8 cellular contexts compared by ENCODE assay signal in the genomic region with DNA sequence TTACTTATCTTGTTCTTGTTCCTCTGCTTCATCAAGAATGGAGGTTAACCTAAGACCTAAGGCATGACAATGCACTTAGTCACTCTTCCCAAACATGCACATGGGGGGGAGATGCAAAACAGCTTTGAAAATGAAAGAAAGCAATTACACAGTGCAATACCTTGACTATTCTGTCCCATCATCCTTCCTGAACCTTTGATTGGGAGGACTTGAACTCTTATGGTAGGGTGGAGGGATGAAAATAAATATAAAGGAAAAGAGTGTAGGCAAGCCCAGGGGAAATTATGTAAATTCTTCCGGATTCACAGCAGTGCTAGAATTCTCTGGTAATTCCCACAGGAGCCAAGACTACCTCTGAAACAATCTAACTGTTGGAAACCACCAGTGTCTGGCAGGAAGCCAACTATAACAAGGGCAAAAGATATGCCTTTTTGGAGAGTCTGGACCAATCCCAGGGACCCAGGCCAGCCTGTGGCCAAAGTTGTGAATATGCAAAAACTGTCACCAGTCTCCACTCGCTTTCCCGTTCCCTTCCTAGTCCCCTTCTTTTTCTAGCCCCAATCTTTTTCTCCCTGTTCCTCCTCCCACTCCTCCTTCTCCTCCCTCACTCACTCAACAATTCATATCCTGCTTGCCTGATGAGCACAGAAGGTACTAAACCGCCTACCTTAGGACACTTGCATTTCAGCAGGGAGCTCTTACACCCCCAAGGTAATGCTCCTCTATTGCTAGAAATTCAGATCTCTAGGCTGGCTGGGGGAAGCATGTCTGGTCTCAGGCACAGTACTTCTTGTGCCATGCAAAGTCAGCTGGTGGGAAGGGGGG. TPM values are rescaled to one million over a fixed set of nuclear protein-coding genes. Genes with fewer than 3 reads are reported as not detected.
DNase-seq lines count a peak whose midpoint lies in the region; ATAC-seq and TF ChIP-seq lines count a peak whose summit lies in the region.

No MANE protein-coding gene starts in this region.

- ATAC-seq in activated T-cell treated with anti-CD3 and anti-CD28 coated beads, Interleukin-2, amount 50 U/mL, for 4 hours: peak; percentile 63 to 69
- ATAC-seq in HG02642 (IDR thresholded peaks at IDR 0.05; ENCODE audit: poor library complexity, unreplicated experiment): peak; percentile 36
- peak; percentile 44 for ATAC-seq in stimulated activated naive CD8-positive, alpha-beta T cell treated with anti-CD3 and anti-CD28 coated beads, Interleukin-15, amount 100 ng/mL, for 72 hours

- peaks cover 35% of the 10 kb centered on the region for H3K4me1 ChIP-seq in SJCRH30
- peaks cover 13% of the 10 kb centered on the region for H3K4me1 ChIP-seq in CD8-positive, alpha-beta memory T cell (ENCODE audit: insufficient read depth, low read length)

- no peaks in the 10 kb centered on the region for H3K27me3 ChIP-seq in SJCRH30
- no peaks in the 10 kb centered on the region for H3K27me3 ChIP-seq in CD8-positive, alpha-beta memory T cell (ENCODE audit: insufficient read depth, low read length, poor library complexity, severe bottlenecking)

- POLR2A ChIA-PET in CD8-positive, alpha-beta memory T cell (lab: Charles Lee): no interaction called here

- H3K4me3 ChIP-seq in SJCRH30 (peak overlapping the region; percentile 19), fibroblast of the aortic adventitia (ENCODE audit: low read depth, low read length) (peak overlapping the region; percentile 47)
- H3K4me3 ChIP-seq in CD8-positive, alpha-beta memory T cell (ENCODE audit: low read length): no peak overlapping the region

- DNase-seq in activated T-cell treated with anti-CD3 and anti-CD28 coated beads, Interleukin-2, amount 50 U/mL, for 4 hours: no peak
- no peak for DNase-seq in activated T-cell treated with anti-CD3 and anti-CD28 coated beads, Interleukin-2, amount 50 U/mL, for 1 hour
- DNase-seq in SJCRH30 (peak; percentile 89 to 95), fibroblast of the aortic adventitia (ENCODE audit: low read depth) (peak; percentile 98), NCI-H82 treated with DMSO at 0.1 percent for 48 hours (lab: John Stamatoyannopoulos, UW; ENCODE audit: unreplicated experiment) (no peak)
- peak in 1 of 2 donors; percentile 14 for DNase-seq in stimulated activated naive CD8-positive, alpha-beta T cell treated with anti-CD3 and anti-CD28 coated beads, Interleukin-15, amount 100 ng/mL, for 72 hours
- DNase-seq in CD8-positive, alpha-beta memory T cell: no peak

- peak overlapping the region in 1 of 2 donors; percentile 3 for H3K27ac Mint-ChIP-seq in stimulated activated naive CD8-positive, alpha-beta T cell treated with anti-CD3 and anti-CD28 coated beads, Interleukin-15, amount 100 ng/mL, for 72 hours
- H3K27ac Mint-ChIP-seq in CD8-positive, alpha-beta memory T cell: no peak overlapping the region

- H3K4me1 Mint-ChIP-seq in activated T-cell treated with anti-CD3 and anti-CD28 coated beads, Interleukin-2, amount 50 U/mL, for 4 hours (ENCODE audit: low read depth): peaks cover 38% of the 10 kb centered on the region
- peaks cover 36% of the 10 kb centered on the region for H3K4me1 Mint-ChIP-seq in stimulated activated naive CD8-positive, alpha-beta T cell treated with anti-CD3 and anti-CD28 coated beads, Interleukin-15, amount 100 ng/mL, for 72 hours
- H3K4me1 Mint-ChIP-seq in CD8-positive, alpha-beta memory T cell: peaks cover 18 to 20% (median 20%) of the 10 kb centered on the region in 3 donors

- no peaks in the 10 kb centered on the region for H3K36me3 Mint-ChIP-seq in activated T-cell treated with anti-CD3 and anti-CD28 coated beads, Interleukin-2, amount 50 U/mL, for 4 hours (ENCODE audit: insufficient read depth)
- no peaks in the 10 kb centered on the region for H3K36me3 Mint-ChIP-seq in CD8-positive, alpha-beta memory T cell

- no peaks in the 10 kb centered on the region for H3K9me3 Mint-ChIP-seq in activated T-cell treated with anti-CD3 and anti-CD28 coated beads, Interleukin-2, amount 50 U/mL, for 4 hours
- H3K9me3 Mint-ChIP-seq in stimulated activated naive CD8-positive, alpha-beta T cell treated with anti-CD3 and anti-CD28 coated beads, Interleukin-15, amount 100 ng/mL, for 72 hours: no peaks in the 10 kb centered on the region
- H3K9me3 Mint-ChIP-seq in CD8-positive, alpha-beta memory T cell: no peaks in the 10 kb centered on the region

- H3K9me3 ChIP-seq in SJCRH30 (replicated peaks): no peaks in the 10 kb centered on the region
- H3K9me3 ChIP-seq in CD8-positive, alpha-beta memory T cell (ENCODE audit: low read length): no peaks in the 10 kb centered on the region

- H3K36me3 ChIP-seq in SJCRH30: peaks cover 5% of the 10 kb centered on the region; the same call in 1 of the 2 replicates
- H3K36me3 ChIP-seq in CD8-positive, alpha-beta memory T cell (ENCODE audit: insufficient read depth, low read length): no peaks in the 10 kb centered on the region

- no peak for TF ChIP-seq CTCF in fibroblast of the aortic adventitia (IDR thresholded peaks at IDR 0.05; ENCODE audit: insufficient read depth, low read length)

- peak overlapping the region; percentile 45 for H3K4me3 Mint-ChIP-seq in activated T-cell treated with anti-CD3 and anti-CD28 coated beads, Interleukin-2, amount 50 U/mL, for 4 hours
- peak overlapping the region; percentile 8 to 56 for H3K4me3 Mint-ChIP-seq in stimulated activated naive CD8-positive, alpha-beta T cell treated with anti-CD3 and anti-CD28 coated beads, Interleukin-15, amount 100 ng/mL, for 72 hours
- peak overlapping the region in 2 of 7 donors; percentile 15 to 41 for H3K4me3 Mint-ChIP-seq in CD8-positive, alpha-beta memory T cell

- H3K27me3 Mint-ChIP-seq in activated T-cell treated with anti-CD3 and anti-CD28 coated beads, Interleukin-2, amount 50 U/mL, for 4 hours (ENCODE audit: low read depth): peaks cover 14% of the 10 kb centered on the region
- H3K27me3 Mint-ChIP-seq in stimulated activated naive CD8-positive, alpha-beta T cell treated with anti-CD3 and anti-CD28 coated beads, Interleukin-15, amount 100 ng/mL, for 72 hours: peaks cover 24% of the 10 kb centered on the region
- peaks cover 6 to 14% of the 10 kb centered on the region in 2 donors for H3K27me3 Mint-ChIP-seq in CD8-positive, alpha-beta memory T cell

- CTCF ChIA-PET in CD8-positive, alpha-beta memory T cell (lab: Charles Lee): no interaction called here

- peak overlapping the region; percentile 63 for H3K27ac ChIP-seq in SJCRH30
- no peak overlapping the region for H3K27ac ChIP-seq in CD8-positive, alpha-beta memory T cell (ENCODE audit: low read depth, low read length)

RNA-seq across cellular contexts. Expression of gene RCN1, which starts 2.5 kb away (rescaled TPM):
- 10 to 100 TPM; 26.3 to 36.9 (median 26.7) TPM for total RNA-seq in activated T-cell treated with anti-CD3 and anti-CD28 coated beads, Interleukin-2, amount 50 U/mL, for 4 hours
- 200 and 214 TPM in 2 replicates for total RNA-seq in SJCRH30 (2014; rRNA removed; shearing (Covaris generic))
- total RNA-seq in fibroblast of the aortic adventitia (ENCODE audit: low replicate concordance): 317 and 427 TPM in 2 replicates
- 10 to 100 TPM; 30.9 to 35.1 TPM for total RNA-seq in CD8-positive, alpha-beta memory T cell
- 23.6 TPM for polyA plus RNA-seq in CD8-positive, alpha-beta memory T cell

Comparison
In these comparisons a context has a peak if more than half of its experiments do, and no peak if none do; other contexts are left out.
1. DNase-seq: peak in SJCRH30 (2 of 2) and fibroblast of the aortic adventitia (single experiment); none in activated T-cell treated with anti-CD3 and anti-CD28 coated beads, Interleukin-2, amount 50 U/mL, for 4 hours (single experiment), activated T-cell treated with anti-CD3 and anti-CD28 coated beads, Interleukin-2, amount 50 U/mL, for 1 hour (single experiment), CD8-positive, alpha-beta memory T cell (0 of 5) and NCI-H82 treated with DMSO at 0.1 percent for 48 hours (single experiment).
2. Peak in every context shown above with its lines, with median percentiles within 50 percentile points of each other: ATAC-seq.